9 cellular contexts compared by ENCODE assay signal in the genomic region with DNA sequence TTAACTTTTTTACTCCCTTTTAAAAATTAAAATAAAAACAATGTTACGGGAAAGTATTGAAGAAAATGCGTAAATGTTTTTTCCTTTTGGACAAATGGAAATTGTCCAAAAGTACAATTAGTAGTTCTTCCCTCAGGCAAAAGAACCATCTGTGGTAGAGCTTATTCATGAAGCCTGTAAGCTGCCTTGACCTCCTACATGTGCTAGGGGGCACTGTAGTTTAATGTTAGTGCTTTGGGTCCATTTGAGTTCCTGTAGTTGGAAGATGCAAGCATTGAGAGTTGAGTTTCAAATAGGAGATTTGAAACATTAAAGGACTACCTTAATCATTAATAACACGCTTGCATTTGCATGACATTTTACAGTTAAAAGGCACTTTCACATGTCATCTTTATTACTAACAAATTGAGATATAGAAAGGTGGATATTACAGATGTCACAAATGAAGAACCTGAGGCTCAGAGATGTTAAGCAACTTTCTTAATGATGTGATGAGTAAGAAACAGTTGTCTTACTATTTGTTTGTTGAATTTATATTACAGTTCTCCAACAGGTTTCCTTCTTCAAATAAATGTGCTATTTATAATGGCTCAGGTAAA. TPM values are rescaled to one million over a fixed set of nuclear protein-coding genes. Genes with fewer than 3 reads are reported as not detected.
DNase-seq lines count a peak whose midpoint lies in the region; ATAC-seq and TF ChIP-seq lines count a peak whose summit lies in the region.
"Had no signal": no experiment of that assay in that cellular context is flagged by ENCODE, and none has a peak within 500 bp of the region (broad histone marks: within the 10 kb centered on the region; RNA-seq: fewer than 3 reads in every experiment).

No MANE protein-coding gene starts in this region.

- no peak overlapping the region for H3K4ac ChIP-seq in mesenchymal stem cell (ENCODE audit: low read depth in 1 of 2, low read length in 2 of 2)

- H3K9me3 ChIP-seq in mesenchymal stem cell (ENCODE audit: control insufficient read depth, low read length): no peaks in the 10 kb centered on the region
- H3K9me3 ChIP-seq: A549 had no signal

- H3K4me3 ChIP-seq in choroid plexus epithelial cell (ENCODE audit: low read depth, low read length): no peak overlapping the region
- H3K4me3 ChIP-seq in mesenchymal stem cell (ENCODE audit: insufficient read depth in 1 of 2, low read depth in 1 of 2, low read length in 2 of 2): no peak overlapping the region
- H3K4me3 ChIP-seq: A549 had no signal

- H2BK120ac ChIP-seq in mesenchymal stem cell (ENCODE audit: low read depth, low read length): no peak overlapping the region

- WGBS in mesenchymal stem cell: 14% methylated on average over 2 of the region's 3 CpGs

- H2AK5ac ChIP-seq in mesenchymal stem cell (ENCODE audit: low read length, severe bottlenecking): no peak overlapping the region

- H3K79me1 ChIP-seq in mesenchymal stem cell (replicated peaks; ENCODE audit: low read length, poor library complexity, severe bottlenecking): no peaks in the 10 kb centered on the region

- no peak overlapping the region for H2BK12ac ChIP-seq in mesenchymal stem cell (ENCODE audit: low read length in 2 of 2)

- H3K18ac ChIP-seq in mesenchymal stem cell (ENCODE audit: low read depth in 1 of 2, low read length in 2 of 2): no peak overlapping the region

- ATAC-seq in GM21367 (IDR thresholded peaks at IDR 0.05; ENCODE audit: unreplicated experiment): no peak
- ATAC-seq: A549 had no signal

- H3K9ac ChIP-seq in mesenchymal stem cell (ENCODE audit: low read length): peak overlapping the region; percentile 24

- H2BK5ac ChIP-seq in mesenchymal stem cell (ENCODE audit: low read depth, low read length, poor library complexity, severe bottlenecking): no peak overlapping the region

- no peak overlapping the region for H4K91ac ChIP-seq in mesenchymal stem cell (ENCODE audit: low read length)

- TF ChIP-seq CTCF in choroid plexus epithelial cell (conservative IDR thresholded peaks at IDR 0.05; ENCODE audit: low read depth, low read length): peak; percentile 81

- no peaks in the 10 kb centered on the region for H3K27me3 ChIP-seq in mesenchymal stem cell (ENCODE audit: control insufficient read depth in 1 of 2, insufficient read depth in 1 of 2, low read length in 2 of 2)

- DNase-seq in NCI-H187 treated with DMSO at 0.1 percent for 48 hours (lab: John Stamatoyannopoulos, UW) (peak; percentile 12), NCI-H187 (lab: John Stamatoyannopoulos, UW) (no peak), NCI-H2227 treated with DMSO at 0.1 percent for 48 hours (lab: John Stamatoyannopoulos, UW) (peak; percentile 24), choroid plexus epithelial cell (ENCODE audit: low read depth) (peak; percentile 86), mesenchymal stem cell (no peak), DMS153 treated with DMSO at 0.1 percent for 48 hours (lab: John Stamatoyannopoulos, UW; ENCODE audit: unreplicated experiment) (no peak)
- no peak for DNase-seq in activated CD4-positive, alpha-beta T cell treated with anti-CD3 and anti-CD28 coated beads for 1 hour

- no peak overlapping the region for H3K23ac ChIP-seq in mesenchymal stem cell (ENCODE audit: low read length in 2 of 2)

- no peaks in the 10 kb centered on the region for H3K36me3 ChIP-seq in mesenchymal stem cell (ENCODE audit: control insufficient read depth in 1 of 2, insufficient read depth in 2 of 2, low read depth in 1 of 2, low read length in 2 of 2)

- H3K4me1 ChIP-seq in mesenchymal stem cell (ENCODE audit: control insufficient read depth, insufficient read depth, low read depth, low read length): no peaks in the 10 kb centered on the region
- H3K4me1 ChIP-seq: A549 had no signal

- H3K14ac ChIP-seq in mesenchymal stem cell (ENCODE audit: low read length in 2 of 2): no peak overlapping the region

- H2AFZ ChIP-seq in mesenchymal stem cell (ENCODE audit: low read depth, low read length): no peak overlapping the region

- no peak overlapping the region for H3K27ac ChIP-seq in mesenchymal stem cell (ENCODE audit: low read length, poor library complexity, severe bottlenecking)
- H3K27ac ChIP-seq: A549 had no signal

- H3K4me2 ChIP-seq in mesenchymal stem cell (ENCODE audit: low read length, poor library complexity, severe bottlenecking): no peak overlapping the region
- H3K4me2 ChIP-seq: A549 had no signal

- H4K8ac ChIP-seq in mesenchymal stem cell (ENCODE audit: low read length): no peak overlapping the region

- no peak overlapping the region for H2BK15ac ChIP-seq in mesenchymal stem cell (ENCODE audit: low read depth, poor library complexity, severe bottlenecking)

RNA-seq across cellular contexts. Expression of gene ZNF385D, which starts 1.8 kb away (rescaled TPM):
- polyA plus RNA-seq in mesenchymal stem cell (2013, experiment 1 of 2): not detected
- polyA plus RNA-seq in mesenchymal stem cell (2013, experiment 2 of 2): not detected
- polyA plus RNA-seq: A549 had no signal

Comparison
In these comparisons a context has a peak if more than half of its experiments do, and no peak if none do; other contexts are left out.
1. DNase-seq: peak in NCI-H187 treated with DMSO at 0.1 percent for 48 hours (single experiment), NCI-H2227 treated with DMSO at 0.1 percent for 48 hours (single experiment) and choroid plexus epithelial cell (single experiment); none in NCI-H187 (0 of 2), mesenchymal stem cell (single experiment), activated CD4-positive, alpha-beta T cell treated with anti-CD3 and anti-CD28 coated beads for 1 hour (single experiment) and DMS153 treated with DMSO at 0.1 percent for 48 hours (single experiment).